ENCODE assay signal across 9 cellular contexts in genomic region chr1:25773441-25774125, GRCh38. TPM values are rescaled to one million over a fixed set of nuclear protein-coding genes. Genes with fewer than 3 reads are reported as not detected.
DNase-seq lines count a peak whose midpoint lies in the region; ATAC-seq, FAIRE-seq and TF ChIP-seq lines count a peak whose summit lies in the region.
"Had no signal": no experiment of that assay in that cellular context is flagged by ENCODE, and none has a peak within 500 bp of the region (broad histone marks: within the 10 kb centered on the region; RNA-seq: fewer than 3 reads in every experiment).

No MANE protein-coding gene starts in this region.

- no peak for TF ChIP-seq POLR2A in A549 (IDR thresholded peaks at IDR 0.05; ENCODE audit: low read length)
- no peak for TF ChIP-seq POLR2A in HepG2 (IDR thresholded peaks at IDR 0.05; ENCODE audit: insufficient read depth in 1 of 2, low read depth in 2 of 2, low read length in 2 of 2)
- no peak for TF ChIP-seq POLR2A in thyroid gland (IDR thresholded peaks at IDR 0.05)

- H3K9me3 ChIP-seq in A549 (no peaks in the 10 kb centered on the region), HepG2 (ENCODE audit: low read length) (no peaks in the 10 kb centered on the region), MM.1S (replicated peaks; ENCODE audit: insufficient read depth, low read length) (no peaks in the 10 kb centered on the region), thyroid gland (no peaks in the 10 kb centered on the region)

- H3K36me3 ChIP-seq in HepG2 (replicated peaks in 1 of 2; ENCODE audit: control insufficient read depth in 1 of 2, insufficient read depth in 2 of 2, low read length in 2 of 2) (no peaks in the 10 kb centered on the region), MM.1S (replicated peaks; ENCODE audit: insufficient read depth, low read length) (no peaks in the 10 kb centered on the region), thyroid gland (peaks cover 0 to 6% of the 10 kb centered on the region in 2 donors)

- H3K9ac ChIP-seq in HepG2 (ENCODE audit: insufficient read depth, low read depth, low read length) (no peak overlapping the region), MM.1S (ENCODE audit: low read length) (no peak overlapping the region)

- POLR2A ChIA-PET in A549 (lab: Yijun Ruan, JAX) (interaction anchor here (1.0 kb wide), 1 partner anchor 230 kb away, joined by 3 read pairs; the partner anchor contains the start of gene LDLRAP1), HepG2 (lab: Yijun Ruan, JAX) (interaction anchor here (1.2 to 1.7 kb wide), 3 partner anchors 26 to 46 kb away, joined by 3 to 7 read pairs (median 4); partner anchors contain the start of gene MTFR1L)

- TF ChIP-seq RAD21 in A549 (conservative IDR thresholded peaks at IDR 0.05 in 1 of 2, IDR thresholded peaks at IDR 0.05 in 1 of 2) (0 out of 5 replicates have a peak, but pooled peaks of 1 of the 2 experiments have one; percentile 12), HepG2 (CRISPR knock-in tag; IDR thresholded peaks at IDR 0.05) (no peak)

- TF ChIP-seq EP300 in A549 (IDR thresholded peaks at IDR 0.05) = no peak
- TF ChIP-seq EP300 in HepG2 (IDR thresholded peaks at IDR 0.05; ENCODE audit: low read depth in 2 of 2, low read length in 2 of 2) = 0 out of 4 replicates have a peak, but pooled peaks of 1 of the 2 experiments have one; percentile 14
- TF ChIP-seq EP300 in HepG2 (CRISPR knock-in tag; IDR thresholded peaks at IDR 0.05; ENCODE audit: borderline replicate concordance) = no peak; the same call in 1 of the 2 replicates

- CTCF ChIA-PET in A549 (lab: Yijun Ruan, JAX) (interaction anchor here (1.0 to 3.2 kb wide), 5 partner anchors 12 to 37 kb away, joined by 3 to 11 read pairs (median 3); no protein-coding TSS in a partner anchor), HepG2 (lab: Yijun Ruan, JAX; ENCODE audit: low intra/inter-chr PET ratio, low total read pairs) (interaction anchor here (1.1 kb wide), 1 partner anchor 23 kb away, joined by 3 read pairs; no protein-coding TSS in a partner anchor)

- H3K27me3 ChIP-seq in HepG2 (ENCODE audit: control insufficient read depth in 1 of 2, insufficient read depth in 2 of 2, low read length in 2 of 2) (peaks cover 7 to 35% of the 10 kb centered on the region in 2 experiments), MM.1S (replicated peaks; ENCODE audit: insufficient read depth, low read length) (no peaks in the 10 kb centered on the region), thyroid gland (no peaks in the 10 kb centered on the region)

- 0% methylated on average over 4 of the region's 4 CpGs for WGBS in A549 (ENCODE audit: missing lambda C conversion rate)
- WGBS in HepG2 (ENCODE audit: low lambda C conversion rate) = 0% methylated on average over 2 of the region's 4 CpGs
- 73 to 95% methylated on average over 4 of the region's 4 CpGs for WGBS in thyroid gland, 2 donors

- H3K4me3 ChIP-seq in A549 = peak overlapping the region; percentile 20; the same call in 1 of the 3 replicates
- peak overlapping the region in 2 of 3 experiments; percentile 7 to 40; a peak in 4 of 6 replicates for H3K4me3 ChIP-seq in HepG2 (replicated peaks in 1 of 3; ENCODE audit: insufficient read depth in 1 of 3, low read depth in 2 of 3, low read length in 3 of 3)
- no peak overlapping the region for H3K4me3 ChIP-seq in MM.1S (ENCODE audit: low read length)
- no peak overlapping the region for H3K4me3 ChIP-seq in thyroid gland (replicated peaks in 1 of 3)

- no TSS peak for BruUV-seq in HepG2 (replicated peaks; lab: Mats Ljungman, UMichigan)

- in situ Hi-C loops in HepG2 (cut with HindIII; ENCODE audit: extremely low pct_ligation_motif_present, low pct_unique_long_range_greater_than_20kb) = no loop called here

- H4K20me1 ChIP-seq in HepG2 (ENCODE audit: insufficient read depth, low read length) (no peaks in the 10 kb centered on the region), MM.1S (ENCODE audit: insufficient read depth, low read length) (no peaks in the 10 kb centered on the region)

- no peak for TF ChIP-seq CTCF in A549 (IDR thresholded peaks at IDR 0.05)
- TF ChIP-seq CTCF in VCaP (conservative IDR thresholded peaks at IDR 0.05) = no peak
- no peak for TF ChIP-seq CTCF in HepG2 (CRISPR knock-in tag; IDR thresholded peaks at IDR 0.05)
- no peak for TF ChIP-seq CTCF in MM.1S (IDR thresholded peaks at IDR 0.05; ENCODE audit: low read length)
- TF ChIP-seq CTCF in thyroid gland (IDR thresholded peaks at IDR 0.05) = no peak

- no peaks in the 10 kb centered on the region for H3K9me2 ChIP-seq in MM.1S (replicated peaks; ENCODE audit: insufficient read depth, low read length)

- peak overlapping the region; percentile 95 for H3K4me2 ChIP-seq in A549
- peak overlapping the region; percentile 93 for H3K4me2 ChIP-seq in HepG2 (ENCODE audit: low read depth, low read length)
- H3K4me2 ChIP-seq in MM.1S (ENCODE audit: low read depth, low read length) = no peak overlapping the region

- ATAC-seq in A549 (peak; percentile 84 to 86), HepG2 (peak; percentile 93), HG02623 (IDR thresholded peaks at IDR 0.05; ENCODE audit: unreplicated experiment) (no peak)

- peak; percentile 59 to 69 for DNase-seq in A549 (ENCODE audit: low read depth in 1 of 2, low spot score in 1 of 2)
- DNase-seq in DMS53 (lab: John Stamatoyannopoulos, UW) = peak; percentile 86
- peak; percentile 70 for DNase-seq in HepG2 (ENCODE audit: low spot score)
- DNase-seq in MM.1S = no peak
- DNase-seq in thyroid gland = no peak
- DNase-seq in frontal cortex (ENCODE audit: low spot score in 2 of 2) = no peak

- H3K27ac ChIP-seq in A549 (peak overlapping the region; percentile 73 to 81), VCaP (peak overlapping the region; percentile 93), HepG2 (ENCODE audit: extremely low read length, insufficient read depth, low read length) (peak overlapping the region; percentile 28), MM.1S (ENCODE audit: low read length) (no peak overlapping the region), thyroid gland (no peak overlapping the region)

- no peaks in the 10 kb centered on the region for H3K79me2 ChIP-seq in HepG2 (ENCODE audit: insufficient read depth, low read length)
- no peaks in the 10 kb centered on the region for H3K79me2 ChIP-seq in MM.1S (ENCODE audit: low read length)

- intact Hi-C loops in HepG2 (cut with micrococcal nuclease; ENCODE audit: unreplicated experiment) = loop anchor here (10.0 kb wide), 1 partner anchor 79 kb away; no protein-coding TSS in a partner anchor
- intact Hi-C loops in thyroid gland (cut with DNase I) = no loop called here

- no peak overlapping the region for H2AFZ ChIP-seq in HepG2 (ENCODE audit: low read length)
- no peak overlapping the region for H2AFZ ChIP-seq in MM.1S (ENCODE audit: low read length)

- FAIRE-seq in A549 (lab: Jason Lieb, UNC) (no peak), HepG2 (lab: Jason Lieb, UNC) (peak; percentile 97), frontal cortex (lab: Jason Lieb, UNC) (no peak)
- FAIRE-seq: keratinocyte had no signal

- H3K4me1 ChIP-seq in A549 (peaks cover 43% of the 10 kb centered on the region), HepG2 (ENCODE audit: insufficient read depth, low read length) (peaks cover 63% of the 10 kb centered on the region), MM.1S (ENCODE audit: low read length) (no peaks in the 10 kb centered on the region), thyroid gland (peaks cover 18 to 27% of the 10 kb centered on the region in 2 donors)

- H3F3A ChIP-seq in MM.1S (ENCODE audit: insufficient read depth, low read length) = no peaks in the 10 kb centered on the region

RNA-seq across cellular contexts. Expression of gene SELENON, which starts 26.4 kb away (rescaled TPM):
- polyA plus RNA-seq in A549 (2011; rRNA removed) = 16.6 and 30.1 TPM in 2 replicates
- 44.2 and 64.3 TPM in 2 replicates for polyA plus RNA-seq in A549 (2012; cell fraction: cytosol; rRNA removed)
- polyA plus RNA-seq in A549 (2012; cell fraction: nucleus; rRNA removed) = 53.8 and 61.9 TPM in 2 replicates
- 38.8 to 41.1 TPM (median 40.0 TPM) in 3 replicates for polyA plus RNA-seq in A549 (2017; fragmentation: RNase III; extraction: RNeasy Plus Mini Kit Qiagen cat#74134 plus additional on column Dnase treatment)
- 23.3 and 36.5 TPM in 2 replicates for polyA minus RNA-seq in A549 (2011; rRNA and poly(A)+ RNA removed)
- 3.4 and 3.8 TPM in 2 replicates for total RNA-seq in HepG2 (2016; rRNA removed; fragmentation: Illumina TruSeq; extraction: Trizol)
- total RNA-seq in HepG2 (2016; cell fraction: cytosol; rRNA removed; fragmentation: Illumina TruSeq; extraction: Trizol; ENCODE audit: low read depth) = 1.4 and 1.6 TPM in 2 replicates
- 2.6 and 3.9 TPM in 2 replicates for total RNA-seq in HepG2 (2016; cell fraction: insoluble cytoplasmic fraction; rRNA removed; fragmentation: Illumina TruSeq; extraction: Trizol)
- total RNA-seq in HepG2 (2016; cell fraction: membrane; rRNA removed; fragmentation: Illumina TruSeq; extraction: Trizol) = 5.9 and 6.0 TPM in 2 replicates
- total RNA-seq in HepG2 (2016; cell fraction: nucleus; rRNA removed; fragmentation: Illumina TruSeq; extraction: Trizol) = 6.6 and 8.7 TPM in 2 replicates
- polyA plus RNA-seq in HepG2 (2011; rRNA removed) = 8.0 and 8.9 TPM in 2 replicates
- polyA plus RNA-seq in HepG2 (2011; cell fraction: cytosol; rRNA removed) = 9.0 and 9.2 TPM in 2 replicates
- polyA plus RNA-seq in HepG2 (2011; cell fraction: nucleus; rRNA removed) = 13.1 and 15.6 TPM in 2 replicates
- polyA plus RNA-seq in HepG2 (2012) = 10.5 and 11.5 TPM in 2 replicates
- 3.5 and 4.0 TPM in 2 replicates for polyA plus RNA-seq in HepG2 (2016; cell fraction: cytosol; fragmentation: Illumina TruSeq; extraction: Trizol; ENCODE audit: low read depth)
- polyA plus RNA-seq in HepG2 (2016; cell fraction: insoluble cytoplasmic fraction; fragmentation: Illumina TruSeq; extraction: Trizol; ENCODE audit: low read depth) = 8.8 and 12.5 TPM in 2 replicates
- 12.1 and 12.7 TPM in 2 replicates for polyA plus RNA-seq in HepG2 (2016; cell fraction: membrane; fragmentation: Illumina TruSeq; extraction: Trizol; ENCODE audit: low read depth)
- polyA plus RNA-seq in HepG2 (2016; cell fraction: nucleus; fragmentation: Illumina TruSeq; extraction: Trizol; ENCODE audit: insufficient read depth, low read depth) = 27.6 and 29.1 TPM in 2 replicates
- 10.4 TPM in 2 replicates for polyA minus RNA-seq in HepG2 (2011; rRNA and poly(A)+ RNA removed; ENCODE audit: low replicate concordance)
- polyA minus RNA-seq in HepG2 (2011; cell fraction: cytosol; rRNA and poly(A)+ RNA removed) = 8.1 and 8.3 TPM in 2 replicates
- 3.1 and 5.0 TPM in 2 replicates for polyA minus RNA-seq in HepG2 (2011; cell fraction: nucleus; rRNA and poly(A)+ RNA removed)
- total RNA-seq in thyroid gland = 10 to 100 TPM; 31.2 to 58.2 (median 55.2) TPM
- 6.1 TPM for total RNA-seq in frontal cortex

RNA-seq across cellular contexts. Expression of gene MTFR1L, which starts 46.2 kb away (rescaled TPM):
- polyA plus RNA-seq in A549 (2011; rRNA removed) (26.1 and 33.0 TPM in 2 replicates), A549 (2017; fragmentation: RNase III; extraction: RNeasy Plus Mini Kit Qiagen cat#74134 plus additional on column Dnase treatment) (24.7 to 26.1 TPM (median 25.9 TPM) in 3 replicates), HepG2 (2011; rRNA removed) (55.7 and 68.1 TPM in 2 replicates)
- 27.5 and 30.1 TPM in 2 replicates for polyA plus RNA-seq in A549 (2012; cell fraction: cytosol; rRNA removed)
- polyA plus RNA-seq in A549 (2012; cell fraction: nucleus; rRNA removed) = 24.6 and 27.8 TPM in 2 replicates
- polyA minus RNA-seq in A549 (2011; rRNA and poly(A)+ RNA removed) = 25.7 and 29.3 TPM in 2 replicates
- total RNA-seq in HepG2 (2016; rRNA removed; fragmentation: Illumina TruSeq; extraction: Trizol) (38.0 and 47.5 TPM in 2 replicates), thyroid gland (100 to 1,000 TPM in 1 of 4 donors, 10 to 100 TPM in 3; 75.7 to 109 (median 99.2) TPM), frontal cortex (33.0 TPM)
- 28.2 and 30.9 TPM in 2 replicates for total RNA-seq in HepG2 (2016; cell fraction: cytosol; rRNA removed; fragmentation: Illumina TruSeq; extraction: Trizol; ENCODE audit: low read depth)
- total RNA-seq in HepG2 (2016; cell fraction: insoluble cytoplasmic fraction; rRNA removed; fragmentation: Illumina TruSeq; extraction: Trizol) = 40.1 and 47.2 TPM in 2 replicates
- total RNA-seq in HepG2 (2016; cell fraction: membrane; rRNA removed; fragmentation: Illumina TruSeq; extraction: Trizol) = 56.8 and 65.1 TPM in 2 replicates
- 25.8 and 26.4 TPM in 2 replicates for total RNA-seq in HepG2 (2016; cell fraction: nucleus; rRNA removed; fragmentation: Illumina TruSeq; extraction: Trizol)
- polyA plus RNA-seq in HepG2 (2011; cell fraction: cytosol; rRNA removed) = 36.1 and 44.8 TPM in 2 replicates
- polyA plus RNA-seq in HepG2 (2011; cell fraction: nucleus; rRNA removed) = 196 and 210 TPM in 2 replicates
- polyA plus RNA-seq in HepG2 (2012) = 39.2 and 42.0 TPM in 2 replicates
- polyA plus RNA-seq in HepG2 (2016; cell fraction: cytosol; fragmentation: Illumina TruSeq; extraction: Trizol; ENCODE audit: low read depth) = 28.1 and 35.4 TPM in 2 replicates
- 45.3 and 52.8 TPM in 2 replicates for polyA plus RNA-seq in HepG2 (2016; cell fraction: insoluble cytoplasmic fraction; fragmentation: Illumina TruSeq; extraction: Trizol; ENCODE audit: low read depth)
- polyA plus RNA-seq in HepG2 (2016; cell fraction: membrane; fragmentation: Illumina TruSeq; extraction: Trizol; ENCODE audit: low read depth) = 52.1 and 54.5 TPM in 2 replicates
- polyA plus RNA-seq in HepG2 (2016; cell fraction: nucleus; fragmentation: Illumina TruSeq; extraction: Trizol; ENCODE audit: insufficient read depth, low read depth) = 60.6 and 65.4 TPM in 2 replicates
- 29.8 and 53.8 TPM in 2 replicates for polyA minus RNA-seq in HepG2 (2011; rRNA and poly(A)+ RNA removed; ENCODE audit: low replicate concordance)
- 18.0 and 18.1 TPM in 2 replicates for polyA minus RNA-seq in HepG2 (2011; cell fraction: cytosol; rRNA and poly(A)+ RNA removed)
- polyA minus RNA-seq in HepG2 (2011; cell fraction: nucleus; rRNA and poly(A)+ RNA removed) = 23.8 and 32.3 TPM in 2 replicates

Comparison
In these comparisons a context has a peak if more than half of its experiments do, and no peak if none do; other contexts are left out.
1. DNase-seq: peak in A549 (2 of 2), DMS53 (single experiment) and HepG2 (single experiment); none in MM.1S (single experiment), thyroid gland (0 of 2) and frontal cortex (0 of 2).
2. H3K27ac ChIP-seq: peak in A549 (2 of 2), VCaP (single experiment) and HepG2 (single experiment); none in MM.1S (single experiment) and thyroid gland (0 of 3).
3. H3K4me3 ChIP-seq: peak in A549 (single experiment) and HepG2 (2 of 3); none in MM.1S (single experiment) and thyroid gland (0 of 3).
4. Of the 38 proteins assayed by ChIP-seq in both HepG2 and A549: peak only in HepG2: HDAC2 and PHF8; only in A549: SMC3; in both: none; in neither: 32; mixed calls (peak in some experiments, not most) for 3.